Comparison of ENCODE assay signal across 12 cellular contexts in genomic region chr11:84993386-84993785, GRCh38.
DNase-seq lines count a peak whose midpoint lies in the region; ATAC-seq and TF ChIP-seq lines count a peak whose summit lies in the region.
"Had no signal": no experiment of that assay in that cellular context is flagged by ENCODE, and none has a peak within 500 bp of the region (broad histone marks: within the 10 kb centered on the region; RNA-seq: fewer than 3 reads in every experiment).

No MANE protein-coding gene starts in this region.

- no peaks in the 10 kb centered on the region for H3K36me3 ChIP-seq in Loucy (ENCODE audit: insufficient read depth, low read length)
- H3K36me3 ChIP-seq in colonic mucosa = no peaks in the 10 kb centered on the region
- H3K36me3 ChIP-seq: suprapubic skin had no signal

- H3K4me3 Mint-ChIP-seq in progenitor cell of endocrine pancreas (ENCODE audit: low read depth) (no peak overlapping the region), natural killer cell (no peak overlapping the region)
- H3K4me3 Mint-ChIP-seq in stimulated activated naive B cell treated with anti-CD40 and anti-IgM and Interleukin-4, amounts not matched to agents 10 μg/mL and 1 μg/mL and 100 μg/mL, for 72 hours = no peak overlapping the region
- H3K4me3 Mint-ChIP-seq: activated naive CD4-positive, alpha-beta T cell treated with anti-CD3 and anti-CD28 coated beads, Interleukin-2, amount 50 U/mL, for 24 hours had no signal

- no peaks in the 10 kb centered on the region for H3K9me2 ChIP-seq in Loucy (replicated peaks; ENCODE audit: low read depth, low read length)

- H3K4me1 ChIP-seq in Loucy (ENCODE audit: insufficient read depth, low read length, poor library complexity, severe bottlenecking) (no peaks in the 10 kb centered on the region), colonic mucosa (no peaks in the 10 kb centered on the region)
- H3K4me1 ChIP-seq: suprapubic skin had no signal

- peak; percentile 53 for TF ChIP-seq CTCF in Loucy (conservative IDR thresholded peaks at IDR 0.05; ENCODE audit: low read length)
- no peak for TF ChIP-seq CTCF in colonic mucosa (IDR thresholded peaks at IDR 0.05)
- peak; percentile 39 for TF ChIP-seq CTCF in progenitor cell of endocrine pancreas (IDR thresholded peaks at IDR 0.05; ENCODE audit: unreplicated experiment)
- TF ChIP-seq CTCF in natural killer cell (IDR thresholded peaks at IDR 0.05) = no peak

- H3K36me3 Mint-ChIP-seq in progenitor cell of endocrine pancreas (ENCODE audit: insufficient read depth) (no peaks in the 10 kb centered on the region), natural killer cell (peaks cover 5% of the 10 kb centered on the region)
- H3K36me3 Mint-ChIP-seq in stimulated activated naive B cell treated with anti-CD40 and anti-IgM and Interleukin-4, amounts not matched to agents 10 μg/mL and 1 μg/mL and 100 μg/mL, for 72 hours = no peaks in the 10 kb centered on the region

- H3K27me3 ChIP-seq in Loucy (ENCODE audit: insufficient read depth, low read length, poor library complexity, severe bottlenecking) (no peaks in the 10 kb centered on the region), colonic mucosa (no peaks in the 10 kb centered on the region)
- H3K27me3 ChIP-seq: suprapubic skin had no signal

- no peaks in the 10 kb centered on the region for H3K9me3 ChIP-seq in Loucy (ENCODE audit: insufficient read depth, low read depth, low read length)
- H3K9me3 ChIP-seq in colonic mucosa = no peaks in the 10 kb centered on the region

- H3F3A ChIP-seq in Loucy (ENCODE audit: low read depth) = no peaks in the 10 kb centered on the region

- H3K27ac Mint-ChIP-seq in progenitor cell of endocrine pancreas = no peak overlapping the region
- no peak overlapping the region for H3K27ac Mint-ChIP-seq in natural killer cell
- H3K27ac Mint-ChIP-seq in stimulated activated naive B cell treated with anti-CD40 and anti-IgM and Interleukin-4, amounts not matched to agents 10 μg/mL and 1 μg/mL and 100 μg/mL, for 72 hours = no peak overlapping the region
- H3K27ac Mint-ChIP-seq: activated naive CD4-positive, alpha-beta T cell treated with anti-CD3 and anti-CD28 coated beads, Interleukin-2, amount 50 U/mL, for 24 hours had no signal

- no peaks in the 10 kb centered on the region for H3K79me2 ChIP-seq in Loucy (ENCODE audit: insufficient read depth, low read length)

- intact Hi-C loops in colonic mucosa (cut with DNase I) = loop anchor here (10.0 kb wide), 1 partner anchor 199 kb away; no protein-coding TSS in a partner anchor
- intact Hi-C loops in natural killer cell (cut with micrococcal nuclease) = no loop called here

- H3K9ac ChIP-seq in Loucy (ENCODE audit: low read depth, low read length, poor library complexity, severe bottlenecking) (no peak overlapping the region), colonic mucosa (ENCODE audit: low read depth in 2 of 2, low read length in 2 of 2) (no peak overlapping the region)

- H4K20me1 ChIP-seq in Loucy (ENCODE audit: insufficient read depth, low read length, poor library complexity, severe bottlenecking) = no peaks in the 10 kb centered on the region

- H3K4me3 ChIP-seq in Loucy (ENCODE audit: low read length, poor library complexity, severe bottlenecking) = no peak overlapping the region
- H3K4me3 ChIP-seq in colonic mucosa = no peak overlapping the region
- H3K4me3 ChIP-seq: suprapubic skin had no signal

- ATAC-seq in natural killer cell = no peak
- ATAC-seq in stimulated activated naive B cell treated with anti-CD40 and anti-IgM and Interleukin-4, amounts not matched to agents 10 μg/mL and 1 μg/mL and 100 μg/mL, for 72 hours (replicated peaks) = no peak

- DNase-seq in DMS 273 (lab: John Stamatoyannopoulos, UW; ENCODE audit: unreplicated experiment) = peak; percentile 35
- no peak for DNase-seq in DMS 273 treated with DMSO at 0.1 percent for 48 hours (lab: John Stamatoyannopoulos, UW)
- DNase-seq in colonic mucosa = peak; percentile 18
- DNase-seq in progenitor cell of endocrine pancreas (ENCODE audit: low spot score, unreplicated experiment) = no peak
- no peak for DNase-seq in NCI-H1694 (lab: John Stamatoyannopoulos, UW)
- DNase-seq in natural killer cell = no peak
- DNase-seq in stimulated activated naive B cell treated with anti-CD40 and anti-IgM and Interleukin-4, amounts not matched to agents 10 μg/mL and 1 μg/mL and 100 μg/mL, for 72 hours = no peak
- DNase-seq: 8988T, midbrain had no signal

- H2AFZ ChIP-seq in Loucy (ENCODE audit: low read length) = no peak overlapping the region

- H3K4me2 ChIP-seq in Loucy (ENCODE audit: low read depth, low read length, poor library complexity, severe bottlenecking) = no peak overlapping the region

- H3K9me3 Mint-ChIP-seq in progenitor cell of endocrine pancreas (ENCODE audit: low read depth) (peaks cover 3% of the 10 kb centered on the region), natural killer cell (peaks cover 21 to 27% of the 10 kb centered on the region in 2 donors)
- H3K9me3 Mint-ChIP-seq in stimulated activated naive B cell treated with anti-CD40 and anti-IgM and Interleukin-4, amounts not matched to agents 10 μg/mL and 1 μg/mL and 100 μg/mL, for 72 hours = peaks cover 4 to 6% of the 10 kb centered on the region in 2 donors

- no peak overlapping the region for H3K27ac ChIP-seq in colonic mucosa
- H3K27ac ChIP-seq: suprapubic skin had no signal

- no peaks in the 10 kb centered on the region for H3K27me3 Mint-ChIP-seq in progenitor cell of endocrine pancreas
- no peaks in the 10 kb centered on the region for H3K27me3 Mint-ChIP-seq in natural killer cell (ENCODE audit: low read depth in 2 of 2)
- no peaks in the 10 kb centered on the region for H3K27me3 Mint-ChIP-seq in stimulated activated naive B cell treated with anti-CD40 and anti-IgM and Interleukin-4, amounts not matched to agents 10 μg/mL and 1 μg/mL and 100 μg/mL, for 72 hours
- H3K27me3 Mint-ChIP-seq: activated naive CD4-positive, alpha-beta T cell treated with anti-CD3 and anti-CD28 coated beads, Interleukin-2, amount 50 U/mL, for 24 hours had no signal

- H3K4me1 Mint-ChIP-seq in progenitor cell of endocrine pancreas (ENCODE audit: low read depth) (no peaks in the 10 kb centered on the region), natural killer cell (no peaks in the 10 kb centered on the region)
- H3K4me1 Mint-ChIP-seq in stimulated activated naive B cell treated with anti-CD40 and anti-IgM and Interleukin-4, amounts not matched to agents 10 μg/mL and 1 μg/mL and 100 μg/mL, for 72 hours = no peaks in the 10 kb centered on the region
- H3K4me1 Mint-ChIP-seq: activated naive CD4-positive, alpha-beta T cell treated with anti-CD3 and anti-CD28 coated beads, Interleukin-2, amount 50 U/mL, for 24 hours had no signal

Comparison
In these comparisons a context has a peak if more than half of its experiments do, and no peak if none do; other contexts are left out.
1. DNase-seq: peak in DMS 273 (single experiment) and colonic mucosa (single experiment); none in DMS 273 treated with DMSO at 0.1 percent for 48 hours (single experiment), progenitor cell of endocrine pancreas (single experiment), NCI-H1694 (single experiment), natural killer cell (single experiment) and stimulated activated naive B cell treated with anti-CD40 and anti-IgM and Interleukin-4, amounts not matched to agents 10 μg/mL and 1 μg/mL and 100 μg/mL, for 72 hours (single experiment).
2. CTCF ChIP-seq: peak in Loucy (single experiment) and progenitor cell of endocrine pancreas (single experiment); none in colonic mucosa (single experiment) and natural killer cell (single experiment).